ENCODE assay signal across 26 cellular contexts in the genomic region with DNA sequence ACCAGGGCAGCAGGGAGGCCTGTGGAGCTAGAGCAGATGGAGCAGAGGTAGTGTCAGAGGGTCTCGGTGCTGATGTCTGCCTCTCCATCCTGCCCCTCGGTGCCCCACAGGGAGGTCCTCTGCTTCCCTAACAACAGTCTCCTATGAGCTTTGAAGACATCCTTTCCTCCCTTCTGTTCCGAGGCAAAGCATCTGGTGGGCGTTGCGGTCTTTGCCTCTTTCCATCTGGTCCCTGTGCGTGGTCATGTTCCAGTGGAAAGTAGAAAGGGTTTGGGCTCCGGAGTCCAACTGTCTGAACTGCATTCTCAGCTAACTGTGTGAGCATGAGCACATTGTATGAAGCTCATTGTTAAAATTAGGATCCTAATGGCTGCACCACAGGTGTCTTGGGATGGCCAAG.
"Had no signal": no experiment of that assay in that cellular context is flagged by ENCODE, and none has a peak within 500 bp of the region (broad histone marks: within the 10 kb centered on the region; RNA-seq: fewer than 3 reads in every experiment).

No MANE protein-coding gene starts in this region.

- H3K27ac ChIP-seq: hepatocyte, left ventricle myocardium inferior, neural progenitor cell, ovary, right atrium auricular region, right lobe of liver, suprapubic skin, thoracic aorta, tibial artery had no signal

- H3K4me3 Mint-ChIP-seq: mesothelial cell of epicardium; naive B cell; natural killer cell; nephron progenitor cell; neural progenitor cell; stimulated activated memory B cell treated with anti-CD40 and anti-IgM and Interleukin-4, amounts not matched to agents 10 μg/mL and 1 μg/mL and 100 μg/mL, for 72 hours; stimulated activated naive CD8-positive, alpha-beta T cell treated with anti-CD3 and anti-CD28 coated beads, Interleukin-15, amount 100 ng/mL, for 72 hours had no signal

- H3K79me2 ChIP-seq: hepatocyte had no signal

- DNase-seq: islet precursor cell; left ventricle myocardium inferior; mesendoderm; naive B cell; natural killer cell; nephron progenitor cell; ovary; right lobe of liver; stimulated activated CD4-positive, alpha-beta T cell treated with anti-CD3 and anti-CD28 coated beads, Interleukin-1b, Interleukin-23, amount 100 ng/mL, for 48 hours; stimulated activated CD4-positive, alpha-beta T cell treated with anti-CD3 and anti-CD28 coated beads, Interleukin-2, amount 100 ng/mL, for 48 hours; stimulated activated CD4-positive, alpha-beta T cell treated with anti-CD3 and anti-CD28 coated beads, Interleukin-4, amount 100 ng/mL, for 4 hours; stimulated activated CD8-positive, alpha-beta memory T cell treated with anti-CD3 and anti-CD28 coated beads, Interleukin-4, amount 100 ng/mL, for 48 hours; stimulated activated naive CD4-positive, alpha-beta T cell treated with Interleukin-2 at 50 U/mL for 16 hours; stimulated activated naive CD8-positive, alpha-beta T cell treated with anti-CD3 and anti-CD28 coated beads, Interleukin-15, amount 100 ng/mL, for 72 hours; tibial artery; trophoblast cell had no signal

- H3K36me3 ChIP-seq: left ventricle myocardium inferior, neural progenitor cell, ovary, right atrium auricular region, right lobe of liver, suprapubic skin, thoracic aorta, tibial artery had no signal

- H3K9me3 ChIP-seq: left ventricle myocardium inferior, ovary, right atrium auricular region, right lobe of liver, thoracic aorta, tibial artery had no signal

- H3K4me1 Mint-ChIP-seq: mesothelial cell of epicardium; naive B cell; natural killer cell; neural progenitor cell; stimulated activated naive CD8-positive, alpha-beta T cell treated with anti-CD3 and anti-CD28 coated beads, Interleukin-15, amount 100 ng/mL, for 72 hours had no signal

- H2AFZ ChIP-seq: hepatocyte, neural progenitor cell had no signal

- ATAC-seq: natural killer cell, right lobe of liver had no signal

- H3K36me3 Mint-ChIP-seq: mesothelial cell of epicardium; natural killer cell; neural progenitor cell; stimulated activated memory B cell treated with anti-CD40 and anti-IgM and Interleukin-4, amounts not matched to agents 10 μg/mL and 1 μg/mL and 100 μg/mL, for 72 hours had no signal

- H3K4me3 ChIP-seq: hepatocyte, left ventricle myocardium inferior, lung, neural progenitor cell, ovary, right atrium auricular region, right lobe of liver, smooth muscle cell, suprapubic skin, thoracic aorta, tibial artery had no signal

- H3K9ac ChIP-seq: neural progenitor cell had no signal

- H3K27me3 ChIP-seq: hepatocyte, neural progenitor cell, ovary, right atrium auricular region, right lobe of liver, suprapubic skin, tibial artery had no signal

- H3K9me3 Mint-ChIP-seq: mesothelial cell of epicardium; natural killer cell; nephron progenitor cell; stimulated activated memory B cell treated with anti-CD40 and anti-IgM and Interleukin-4, amounts not matched to agents 10 μg/mL and 1 μg/mL and 100 μg/mL, for 72 hours had no signal

- H3K4me1 ChIP-seq: left ventricle myocardium inferior, right atrium auricular region, right lobe of liver, suprapubic skin, tibial artery had no signal

- H3K27ac Mint-ChIP-seq: mesothelial cell of epicardium; naive B cell; natural killer cell; nephron progenitor cell; neural progenitor cell; progenitor cell of endocrine pancreas; stimulated activated memory B cell treated with anti-CD40 and anti-IgM and Interleukin-4, amounts not matched to agents 10 μg/mL and 1 μg/mL and 100 μg/mL, for 72 hours; stimulated activated naive CD8-positive, alpha-beta T cell treated with anti-CD3 and anti-CD28 coated beads, Interleukin-15, amount 100 ng/mL, for 72 hours had no signal

- H3K4me2 ChIP-seq: hepatocyte, neural progenitor cell, smooth muscle cell had no signal
